24 cellular contexts compared by ENCODE assay signal in the genomic region with DNA sequence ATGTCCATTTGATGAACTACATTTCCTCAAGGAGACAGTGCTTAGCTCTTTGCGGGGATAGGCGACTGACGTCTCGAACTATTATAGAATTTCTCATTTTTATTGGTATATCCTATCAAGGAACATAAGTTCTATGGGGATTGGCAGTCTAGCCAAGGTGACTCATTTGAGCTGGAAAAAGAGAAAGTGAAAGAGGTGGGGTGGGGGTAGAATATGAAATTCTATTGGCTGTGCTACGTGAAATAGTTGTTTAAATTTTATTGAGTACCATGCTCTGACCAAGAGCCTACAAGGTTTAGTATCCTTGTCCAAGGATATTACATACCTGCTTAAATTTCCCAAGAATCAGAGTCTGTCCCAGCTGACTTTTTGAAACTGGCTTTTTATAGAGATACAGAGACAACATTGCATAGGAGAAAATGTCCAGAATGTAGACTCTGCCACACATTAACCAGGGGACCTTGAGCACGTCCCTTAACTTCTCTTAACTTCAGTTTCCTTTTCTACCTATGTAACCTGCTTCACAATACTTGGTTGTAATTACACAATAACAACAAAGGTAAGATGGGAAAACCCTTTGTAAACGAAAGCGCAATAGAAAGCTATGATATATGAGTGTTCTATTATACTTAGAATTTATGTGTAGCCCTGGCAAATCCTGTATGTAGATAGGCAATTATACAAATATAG.
"Had no signal": no experiment of that assay in that cellular context is flagged by ENCODE, and none has a peak within 500 bp of the region (broad histone marks: within the 10 kb centered on the region; RNA-seq: fewer than 3 reads in every experiment).

No MANE protein-coding gene starts in this region.

- H3K27ac ChIP-seq: ascending aorta, brain microvascular endothelial cell, esophagus muscularis mucosa, right lobe of liver, skin epidermis, transverse colon had no signal

- H3K4me3 ChIP-seq: ascending aorta, esophagus muscularis mucosa, right lobe of liver, skin epidermis had no signal

- H3K27ac Mint-ChIP-seq: activated naive CD4-positive, alpha-beta T cell treated with anti-CD3 and anti-CD28 coated beads, Interleukin-2, amount 50 U/mL, for 72 hours; naive B cell; stimulated activated naive B cell treated with anti-CD40 and anti-IgM and Interleukin-4, amounts not matched to agents 10 μg/mL and 1 μg/mL and 100 μg/mL, for 72 hours; WTC11 had no signal

- H3K27me3 Mint-ChIP-seq: naive B cell; stimulated activated naive B cell treated with anti-CD40 and anti-IgM and Interleukin-4, amounts not matched to agents 10 μg/mL and 1 μg/mL and 100 μg/mL, for 72 hours had no signal

- H3K9me3 ChIP-seq: ascending aorta, esophagus muscularis mucosa, right lobe of liver, transverse colon had no signal

- FAIRE-seq: frontal cortex, urothelium cell line had no signal

- H3K27me3 ChIP-seq: ascending aorta, brain microvascular endothelial cell, esophagus muscularis mucosa, right lobe of liver, transverse colon had no signal

- H3K4me1 ChIP-seq: ascending aorta, transverse colon had no signal

- ATAC-seq: activated naive CD4-positive, alpha-beta T cell treated with anti-CD3 and anti-CD28 coated beads, Interleukin-2, amount 50 U/mL, for 72 hours; stimulated activated naive B cell treated with anti-CD40 and anti-IgM and Interleukin-4, amounts not matched to agents 10 μg/mL and 1 μg/mL and 100 μg/mL, for 72 hours; WTC11 had no signal

- H3K4me3 Mint-ChIP-seq: naive B cell; stimulated activated naive B cell treated with anti-CD40 and anti-IgM and Interleukin-4, amounts not matched to agents 10 μg/mL and 1 μg/mL and 100 μg/mL, for 72 hours; WTC11 had no signal

- H3K36me3 Mint-ChIP-seq: activated naive CD4-positive, alpha-beta T cell treated with anti-CD3 and anti-CD28 coated beads, Interleukin-2, amount 50 U/mL, for 72 hours; naive B cell; stimulated activated naive B cell treated with anti-CD40 and anti-IgM and Interleukin-4, amounts not matched to agents 10 μg/mL and 1 μg/mL and 100 μg/mL, for 72 hours; WTC11 had no signal

- H3K9me3 Mint-ChIP-seq: activated naive CD4-positive, alpha-beta T cell treated with anti-CD3 and anti-CD28 coated beads, Interleukin-2, amount 50 U/mL, for 72 hours; naive B cell; stimulated activated naive B cell treated with anti-CD40 and anti-IgM and Interleukin-4, amounts not matched to agents 10 μg/mL and 1 μg/mL and 100 μg/mL, for 72 hours; WTC11 had no signal

- H3K4me1 Mint-ChIP-seq: naive B cell; stimulated activated naive B cell treated with anti-CD40 and anti-IgM and Interleukin-4, amounts not matched to agents 10 μg/mL and 1 μg/mL and 100 μg/mL, for 72 hours; WTC11 had no signal

- H3K36me3 ChIP-seq: ascending aorta, brain microvascular endothelial cell, esophagus muscularis mucosa, right lobe of liver, transverse colon had no signal

- DNase-seq: activated gamma-delta T cell treated with Interleukin-2 at 50 U/mL for 16 hours; activated T-cell treated with anti-CD3 and anti-CD28 coated beads, Interleukin-2, amount 50 U/mL, for 1 hour; brain microvascular endothelial cell; caudate nucleus; dermis blood vessel endothelial cell; effector memory CD4-positive, alpha-beta T cell; glutamatergic neuron; hypothalamus; mesenchymal stem cell; naive B cell; nucleus accumbens; posterior cingulate gyrus; right lobe of liver; stimulated activated CD8-positive, alpha-beta memory T cell treated with anti-CD3 and anti-CD28 coated beads, Interleukin-4, amount 100 ng/mL, for 48 hours; stimulated activated naive B cell treated with anti-CD40 and anti-IgM and Interleukin-4, amounts not matched to agents 10 μg/mL and 1 μg/mL and 100 μg/mL, for 72 hours; T-helper 9 cell; transverse colon had no signal
